ENCODE assay signal across 8 cellular contexts in genomic region chr14:57389646-57390036, GRCh38. TPM values are rescaled to one million over a fixed set of nuclear protein-coding genes. Genes with fewer than 3 reads are reported as not detected.
DNase-seq lines count a peak whose midpoint lies in the region; ATAC-seq and TF ChIP-seq lines count a peak whose summit lies in the region.

No MANE protein-coding gene starts in this region.

- no peaks in the 10 kb centered on the region for H3K36me3 Mint-ChIP-seq in activated naive CD4-positive, alpha-beta T cell treated with anti-CD3 and anti-CD28 coated beads, Interleukin-2, amount 50 U/mL, for 24 hours

- no peak for TF ChIP-seq EP300 in upper lobe of left lung (IDR thresholded peaks at IDR 0.05)

- peaks cover 27% of the 10 kb centered on the region for H3K4me1 ChIP-seq in body of pancreas
- H3K4me1 ChIP-seq in lower lobe of right lung = peaks cover 35% of the 10 kb centered on the region
- H3K4me1 ChIP-seq in upper lobe of left lung = peaks cover 25 to 34% (median 25%) of the 10 kb centered on the region in 4 donors

- intact Hi-C loops in body of pancreas (cut with DNase I) = no loop called here
- intact Hi-C loops in lower lobe of right lung (cut with DNase I) = no loop called here

- no peaks in the 10 kb centered on the region for H3K9me3 Mint-ChIP-seq in activated naive CD4-positive, alpha-beta T cell treated with anti-CD3 and anti-CD28 coated beads, Interleukin-2, amount 50 U/mL, for 24 hours

- ATAC-seq in body of pancreas (peak; percentile 2), lower lobe of right lung (peak in 1 of 2 donors; percentile 6), upper lobe of left lung (ENCODE audit: low FRiP score in 2 of 2) (no peak), GM21786 (IDR thresholded peaks at IDR 0.05; ENCODE audit: unreplicated experiment) (no peak), HG03039 (IDR thresholded peaks at IDR 0.05; ENCODE audit: unreplicated experiment) (no peak)

- H3K27me3 ChIP-seq in MG63 (no peaks in the 10 kb centered on the region), body of pancreas (no peaks in the 10 kb centered on the region), lower lobe of right lung (ENCODE audit: low read depth) (no peaks in the 10 kb centered on the region), upper lobe of left lung (no peaks in the 10 kb centered on the region)

- peak overlapping the region; percentile 97 for H3K4me3 Mint-ChIP-seq in activated naive CD4-positive, alpha-beta T cell treated with anti-CD3 and anti-CD28 coated beads, Interleukin-2, amount 50 U/mL, for 24 hours

- TF ChIP-seq CTCF in body of pancreas (IDR thresholded peaks at IDR 0.05) (no peak), lower lobe of right lung (IDR thresholded peaks at IDR 0.05) (no peak), upper lobe of left lung (IDR thresholded peaks at IDR 0.05) (no peak)

- 26 to 29% methylated on average over 5 of the region's 5 CpGs for WGBS in body of pancreas, 2 donors
- WGBS in upper lobe of left lung, 2 donors = 52 to 59% methylated on average over 5 of the region's 5 CpGs

- H3K4me3 ChIP-seq in MG63 = peak overlapping the region; percentile 67
- peak overlapping the region; percentile 56 to 95 for H3K4me3 ChIP-seq in body of pancreas
- peak overlapping the region; percentile 90 for H3K4me3 ChIP-seq in lower lobe of right lung
- peak overlapping the region; percentile 55 to 93 (median 75) for H3K4me3 ChIP-seq in upper lobe of left lung

- H3K36me3 ChIP-seq in MG63 (peaks cover 6% of the 10 kb centered on the region; the same call in 1 of the 2 replicates), body of pancreas (replicated peaks in 1 of 2; ENCODE audit: insufficient read depth in 1 of 2, low read depth in 2 of 2) (no peaks in the 10 kb centered on the region), lower lobe of right lung (no peaks in the 10 kb centered on the region), upper lobe of left lung (no peaks in the 10 kb centered on the region)

- H3K27ac ChIP-seq in body of pancreas = peak overlapping the region; percentile 64 to 89 (median 83)
- peak overlapping the region; percentile 83 for H3K27ac ChIP-seq in lower lobe of right lung
- H3K27ac ChIP-seq in upper lobe of left lung = peak overlapping the region; percentile 81 to 91 (median 90)

- H3K9me3 ChIP-seq in MG63 = no peaks in the 10 kb centered on the region
- H3K9me3 ChIP-seq in body of pancreas = no peaks in the 10 kb centered on the region
- H3K9me3 ChIP-seq in lower lobe of right lung = no peaks in the 10 kb centered on the region
- no peaks in the 10 kb centered on the region for H3K9me3 ChIP-seq in upper lobe of left lung

- no peak for TF ChIP-seq POLR2A in body of pancreas (IDR thresholded peaks at IDR 0.05)
- no peak for TF ChIP-seq POLR2A in upper lobe of left lung (IDR thresholded peaks at IDR 0.05)

- DNase-seq in activated naive CD4-positive, alpha-beta T cell treated with anti-CD3 and anti-CD28 coated beads, Interleukin-2, amount 50 U/mL, for 16 hours = no peak
- DNase-seq in MG63 (no peak), body of pancreas (peak; percentile 12 to 22 (median 15)), lower lobe of right lung (no peak), upper lobe of left lung (peak in 1 of 2 donors; percentile 26)

- peaks cover 43% of the 10 kb centered on the region for H3K4me1 Mint-ChIP-seq in activated naive CD4-positive, alpha-beta T cell treated with anti-CD3 and anti-CD28 coated beads, Interleukin-2, amount 50 U/mL, for 24 hours

- H3K27ac Mint-ChIP-seq in activated naive CD4-positive, alpha-beta T cell treated with anti-CD3 and anti-CD28 coated beads, Interleukin-2, amount 50 U/mL, for 24 hours = peak overlapping the region; percentile 96

- H3K27me3 Mint-ChIP-seq in activated naive CD4-positive, alpha-beta T cell treated with anti-CD3 and anti-CD28 coated beads, Interleukin-2, amount 50 U/mL, for 24 hours = no peaks in the 10 kb centered on the region

RNA-seq across cellular contexts. Expression of gene NAA30, which starts 0.7 kb away (rescaled TPM):
- 6.4 and 18.1 TPM in 2 replicates for total RNA-seq in MG63 (2014; rRNA removed; shearing (Covaris generic); ENCODE audit: low replicate concordance)
- total RNA-seq in body of pancreas (10 to 100 TPM in 1 of 2 donors, 1 to 10 TPM in 1; 8.2 to 13.2 TPM), lower lobe of right lung (15.5 TPM), upper lobe of left lung (10 to 100 TPM in 4 of 6 donors, 1 to 10 TPM in 2; 3.0 to 23.9 (median 10.0) TPM)

Comparison
In these comparisons a context has a peak if more than half of its experiments do, and no peak if none do; other contexts are left out.
1. DNase-seq: peak in body of pancreas (4 of 4); none in activated naive CD4-positive, alpha-beta T cell treated with anti-CD3 and anti-CD28 coated beads, Interleukin-2, amount 50 U/mL, for 16 hours (single experiment), MG63 (single experiment) and lower lobe of right lung (single experiment).
2. Peak in every context shown above with its lines, with median percentiles within 50 percentile points of each other: H3K4me3 ChIP-seq and H3K27ac ChIP-seq.